In the genomic region with DNA sequence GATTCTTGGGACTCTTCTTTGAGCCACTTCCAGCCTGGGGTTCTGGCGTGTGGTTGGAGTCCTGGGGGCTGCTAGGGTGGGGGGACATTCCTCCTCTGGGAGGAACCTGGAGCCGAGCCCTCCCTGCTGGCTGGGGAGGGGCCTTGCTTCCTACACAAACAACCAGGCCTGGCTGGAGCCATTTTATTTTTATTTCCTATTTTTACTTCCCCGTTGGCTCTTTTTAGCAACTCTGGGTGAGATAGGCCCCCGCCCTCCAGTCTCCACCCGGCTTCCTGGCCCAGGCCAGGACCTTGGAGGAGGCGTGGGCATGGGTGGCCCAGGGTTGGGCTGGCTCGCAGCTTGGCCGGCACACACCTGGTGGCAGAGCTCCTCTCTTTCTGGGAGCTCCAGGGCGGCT, we compare ENCODE assay signal across 12 cellular contexts. TPM values are rescaled to one million over a fixed set of nuclear protein-coding genes. Genes with fewer than 3 reads are reported as not detected.
DNase-seq lines count a peak whose midpoint lies in the region; ATAC-seq, FAIRE-seq and TF ChIP-seq lines count a peak whose summit lies in the region.
"Had no signal": no experiment of that assay in that cellular context is flagged by ENCODE, and none has a peak within 500 bp of the region (broad histone marks: within the 10 kb centered on the region; RNA-seq: fewer than 3 reads in every experiment).

No MANE protein-coding gene starts in this region.

- H3K4me1 ChIP-seq in HUES6 (ENCODE audit: control insufficient read depth, insufficient read depth, low read length) (no peaks in the 10 kb centered on the region; the same call in 1 of the 2 replicates), adrenal gland (replicated peaks in 1 of 2) (peaks cover 97 to 98% of the 10 kb centered on the region in 2 donors), kidney (ENCODE audit: control insufficient read depth in 1 of 2, insufficient read depth in 1 of 2, low read depth in 1 of 2, low read length in 2 of 2) (peaks cover 59 to 90% of the 10 kb centered on the region in 2 donors), skeletal muscle tissue (ENCODE audit: control insufficient read depth in 3 of 3, insufficient read depth in 3 of 3, low read length in 3 of 3) (peaks cover 99 to 100% (median 100%) of the 10 kb centered on the region in 3 donors)

- H3K4me3 ChIP-seq in HUES6 (ENCODE audit: low read depth, low read length) (no peak overlapping the region), adrenal gland (peak overlapping the region in 1 of 4 donors; percentile 32), kidney (ENCODE audit: low read length in 2 of 2) (no peak overlapping the region), skeletal muscle tissue (ENCODE audit: low read length in 3 of 3) (peak overlapping the region in 2 of 3 donors; percentile 2 to 49)
- H3K4me3 ChIP-seq: cardiac muscle cell had no signal

- ATAC-seq in HG03342 (IDR thresholded peaks at IDR 0.05; ENCODE audit: unreplicated experiment): no peak
- ATAC-seq in GM19455 (IDR thresholded peaks at IDR 0.05; ENCODE audit: unreplicated experiment): no peak

- H3K9ac ChIP-seq in HUES6 (ENCODE audit: low read length) (no peak overlapping the region), kidney (ENCODE audit: low read length in 2 of 2) (peak overlapping the region in 1 of 2 donors; percentile 12), skeletal muscle tissue (ENCODE audit: low read depth in 1 of 3, low read length in 3 of 3) (peak overlapping the region in 2 of 3 donors; percentile 12 to 77)

- POLR2A ChIA-PET in activated CD4-positive, alpha-beta memory T cell treated with anti-CD3 and anti-CD28 coated beads for 36 hours (lab: Charles Lee): no interaction called here

- no peak for TF ChIP-seq CTCF in adrenal gland (IDR thresholded peaks at IDR 0.05)
- TF ChIP-seq CTCF in kidney (IDR thresholded peaks at IDR 0.05; ENCODE audit: borderline replicate concordance, extremely low read depth, insufficient read depth): no peak

- H3K36me3 ChIP-seq in HUES6 (ENCODE audit: control insufficient read depth, insufficient read depth, low read length) (no peaks in the 10 kb centered on the region), adrenal gland (replicated peaks in 1 of 2) (no peaks in the 10 kb centered on the region), kidney (ENCODE audit: control insufficient read depth in 1 of 2, insufficient read depth in 2 of 2, low read length in 2 of 2) (no peaks in the 10 kb centered on the region), skeletal muscle tissue (ENCODE audit: control insufficient read depth in 3 of 3, insufficient read depth in 3 of 3, low read length in 3 of 3) (no peaks in the 10 kb centered on the region)
- H3K36me3 ChIP-seq: cardiac muscle cell had no signal

- H3K36me3 Mint-ChIP-seq in activated CD4-positive, alpha-beta memory T cell treated with anti-CD3 and anti-CD28 coated beads for 36 hours: no peaks in the 10 kb centered on the region

- H3K27me3 ChIP-seq in HUES6 (ENCODE audit: control insufficient read depth, insufficient read depth, low read length): no peaks in the 10 kb centered on the region
- no peaks in the 10 kb centered on the region for H3K27me3 ChIP-seq in adrenal gland
- H3K27me3 ChIP-seq in skeletal muscle tissue (ENCODE audit: control insufficient read depth in 3 of 3, insufficient read depth in 3 of 3, low read length in 3 of 3): no peaks in the 10 kb centered on the region
- H3K27me3 ChIP-seq: cardiac muscle cell had no signal

- DNase-seq in adrenal gland (peak in 5 of 7 donors; percentile 54 to 70 (median 60)), kidney (no peak)
- no peak for DNase-seq in activated CD4-positive, alpha-beta memory T cell treated with anti-CD3 and anti-CD28 coated beads for 36 hours
- DNase-seq in activated CD4-positive, alpha-beta T cell treated with anti-CD3 and anti-CD28 coated beads, Interleukin-2, amount 50 U/mL, for 4 hours: no peak
- DNase-seq: NCI-H1092 treated with DMSO at 0.1 percent for 48 hours; stimulated activated CD4-positive, alpha-beta T cell treated with anti-CD3 and anti-CD28 coated beads, Interleukin-4, amount 100 ng/mL, for 1 hour had no signal

- CTCF ChIA-PET in activated CD4-positive, alpha-beta memory T cell treated with anti-CD3 and anti-CD28 coated beads for 36 hours (lab: Charles Lee): interaction anchor here (0.8 kb wide), 1 partner anchor 170 kb away, joined by 4 read pairs; no protein-coding TSS in a partner anchor

- H3K9me3 Mint-ChIP-seq in activated CD4-positive, alpha-beta memory T cell treated with anti-CD3 and anti-CD28 coated beads for 36 hours: no peaks in the 10 kb centered on the region

- TF ChIP-seq POLR2A in adrenal gland (IDR thresholded peaks at IDR 0.05): no peak

- WGBS in adrenal gland, 4 donors: 17 to 42% (median 31%) methylated on average over 7 to 9 of the region's 9 CpGs

- no peak for FAIRE-seq in kidney (lab: Jason Lieb, UNC)
- FAIRE-seq: H1 had no signal

- H3K27ac ChIP-seq in HUES6 (ENCODE audit: low read depth, low read length): 0 out of 2 replicates have a peak overlapping the region, but pooled peaks have one; percentile 21
- peak overlapping the region; percentile 22 to 85 (median 49) for H3K27ac ChIP-seq in adrenal gland
- peak overlapping the region; percentile 51 to 63 for H3K27ac ChIP-seq in kidney (ENCODE audit: low read depth in 2 of 2, low read length in 2 of 2)
- H3K27ac ChIP-seq in skeletal muscle tissue (ENCODE audit: low read depth, low read length): peak overlapping the region; percentile 78
- H3K27ac ChIP-seq: cardiac muscle cell had no signal

- intact Hi-C loops in adrenal gland (cut with DNase I): no loop called here
- intact Hi-C loops in kidney (cut with DNase I): no loop called here
- intact Hi-C loops in activated CD4-positive, alpha-beta memory T cell treated with anti-CD3 and anti-CD28 coated beads for 36 hours (cut with micrococcal nuclease): no loop called here

- H3K4me1 Mint-ChIP-seq in activated CD4-positive, alpha-beta memory T cell treated with anti-CD3 and anti-CD28 coated beads for 36 hours (ENCODE audit: low read depth): peaks cover 3% of the 10 kb centered on the region

- H3K27me3 Mint-ChIP-seq in activated CD4-positive, alpha-beta memory T cell treated with anti-CD3 and anti-CD28 coated beads for 36 hours: no peaks in the 10 kb centered on the region

- H3K27ac Mint-ChIP-seq in activated CD4-positive, alpha-beta memory T cell treated with anti-CD3 and anti-CD28 coated beads for 36 hours: no peak overlapping the region

- H3K9me3 ChIP-seq in HUES6 (ENCODE audit: control insufficient read depth, insufficient read depth, low read depth, low read length) (no peaks in the 10 kb centered on the region), adrenal gland (replicated peaks in 1 of 3) (no peaks in the 10 kb centered on the region), kidney (ENCODE audit: control insufficient read depth in 1 of 2, low read length in 2 of 2) (no peaks in the 10 kb centered on the region), skeletal muscle tissue (ENCODE audit: control insufficient read depth in 3 of 3, low read length in 3 of 3) (no peaks in the 10 kb centered on the region)

- H3K4me3 Mint-ChIP-seq in activated CD4-positive, alpha-beta memory T cell treated with anti-CD3 and anti-CD28 coated beads for 36 hours: no peak overlapping the region

RNA-seq across cellular contexts. Expression of gene RXRA, which starts 15.1 kb away (rescaled TPM):
- total RNA-seq in adrenal gland: 100 to 1,000 TPM in 4 of 8 donors, 10 to 100 TPM in 4; 64.2 to 114 (median 94.7) TPM
- 10 to 100 TPM; 16.1 to 72.9 (median 31.6) TPM for polyA plus RNA-seq in adrenal gland
- total RNA-seq in kidney: 49.5 TPM
- polyA plus RNA-seq in kidney (ENCODE audit: insufficient read depth, low read depth, low replicate concordance): 24.0 TPM
- total RNA-seq in skeletal muscle tissue: 11.5 TPM
- total RNA-seq in activated CD4-positive, alpha-beta memory T cell treated with anti-CD3 and anti-CD28 coated beads for 36 hours: 10 to 100 TPM; 22.1 to 22.5 TPM

Comparison
In these comparisons a context has a peak if more than half of its experiments do, and no peak if none do; other contexts are left out.
1. H3K27ac ChIP-seq: peak in every context shown above with its lines; median percentile 78 in skeletal muscle tissue; 57 in kidney; 49 in adrenal gland; 21 in HUES6.
2. H3K4me3 ChIP-seq: peak in skeletal muscle tissue (2 of 3); none in HUES6 (single experiment) and kidney (0 of 2).
3. DNase-seq: peak in adrenal gland (5 of 7); none in kidney (single experiment), activated CD4-positive, alpha-beta memory T cell treated with anti-CD3 and anti-CD28 coated beads for 36 hours (single experiment) and activated CD4-positive, alpha-beta T cell treated with anti-CD3 and anti-CD28 coated beads, Interleukin-2, amount 50 U/mL, for 4 hours (0 of 2).